In the genomic region with DNA sequence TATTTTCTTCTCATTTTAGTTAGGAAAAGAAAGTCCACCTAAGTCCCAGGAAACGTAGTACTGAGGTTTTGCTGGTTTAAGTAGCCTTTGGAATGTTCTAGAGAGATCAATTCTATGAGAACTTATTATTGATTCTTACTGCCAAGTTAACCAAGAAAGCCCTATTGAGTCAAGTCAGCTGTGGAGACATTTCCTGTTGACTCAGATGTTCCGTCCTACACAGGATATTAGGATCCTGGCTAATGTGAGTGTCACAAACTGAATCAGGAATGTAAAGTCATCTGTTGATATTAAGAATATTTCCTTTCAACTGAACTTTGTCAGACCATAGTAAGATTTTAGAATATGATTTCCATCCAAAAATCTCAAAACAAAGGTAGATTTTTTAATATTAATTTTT, we compare ENCODE assay signal across 23 cellular contexts.
DNase-seq lines count a peak whose midpoint lies in the region; ATAC-seq, FAIRE-seq and TF ChIP-seq lines count a peak whose summit lies in the region.
"Had no signal": no experiment of that assay in that cellular context is flagged by ENCODE, and none has a peak within 500 bp of the region (broad histone marks: within the 10 kb centered on the region; RNA-seq: fewer than 3 reads in every experiment).

No MANE protein-coding gene starts in this region.

- DNase-seq in MCF 10A (ENCODE audit: unreplicated experiment) (peak; percentile 34), breast epithelium (ENCODE audit: low spot score in 2 of 2) (no peak), mammary epithelial cell (peak; percentile 24), glomerular endothelial cell (ENCODE audit: extremely low read depth, low read depth, low spot score) (peak; percentile 79), urothelium cell line (ENCODE audit: low spot score) (peak; percentile 28), heart right ventricle (no peak)
- no peak for DNase-seq in naive thymus-derived CD8-positive, alpha-beta T cell
- DNase-seq: activated CD8-positive, alpha-beta memory T cell treated with anti-CD3 and anti-CD28 coated beads, Interleukin-2, amount 10 ng/mL, durations not matched to agents 7 days and 5 days; activated gamma-delta T cell treated with Interleukin-2 at 50 U/mL for 16 hours; body of pancreas; Caco-2; effector memory CD8-positive, alpha-beta T cell; left ventricle myocardium inferior; NCI-H1105 treated with DMSO at 0.1 percent for 48 hours; NCI-H345; OCI-M1; stimulated activated naive CD8-positive, alpha-beta T cell treated with anti-CD3 and anti-CD28 coated beads, Interleukin-15, amount 100 ng/mL, for 72 hours; T-cell had no signal

- BruUV-seq in MCF 10A (replicated peaks; lab: Mats Ljungman, UMichigan) (no TSS peak), mammary epithelial cell (replicated peaks; lab: Mats Ljungman, UMichigan) (no TSS peak)

- H3K27me3 Mint-ChIP-seq in MCF 10A (ENCODE audit: insufficient read depth, unreplicated experiment) = no peaks in the 10 kb centered on the region
- H3K27me3 Mint-ChIP-seq in naive thymus-derived CD8-positive, alpha-beta T cell = no peaks in the 10 kb centered on the region
- H3K27me3 Mint-ChIP-seq: activated CD8-positive, alpha-beta memory T cell treated with anti-CD3 and anti-CD28 coated beads, Interleukin-2, amount 10 ng/mL, durations not matched to agents 7 days and 5 days; effector memory CD8-positive, alpha-beta T cell; IgD-negative memory B cell; stimulated activated naive CD8-positive, alpha-beta T cell treated with anti-CD3 and anti-CD28 coated beads, Interleukin-15, amount 100 ng/mL, for 72 hours; T-cell had no signal

- no peak overlapping the region for H3K9ac ChIP-seq in mammary epithelial cell (ENCODE audit: insufficient read depth, low read length)

- H3K4me3 ChIP-seq in breast epithelium (no peak overlapping the region), mammary epithelial cell (replicated peaks in 1 of 3; ENCODE audit: insufficient read depth in 1 of 3, low read depth in 2 of 3, low read length in 3 of 3) (no peak overlapping the region), heart right ventricle (no peak overlapping the region)
- H3K4me3 ChIP-seq: body of pancreas, hepatocyte, left ventricle myocardium inferior, vagina had no signal

- dilution Hi-C loops in mammary epithelial cell (cut with HindIII; ENCODE audit: low sequenced_read_pairs) = no loop called here

- no peaks in the 10 kb centered on the region for H3K9me3 ChIP-seq in breast epithelium
- no peaks in the 10 kb centered on the region for H3K9me3 ChIP-seq in mammary epithelial cell (replicated peaks; ENCODE audit: insufficient read depth, low read length)
- H3K9me3 ChIP-seq in heart right ventricle = no peaks in the 10 kb centered on the region
- H3K9me3 ChIP-seq: body of pancreas, Caco-2, left ventricle myocardium inferior, vagina had no signal

- H3K9me3 Mint-ChIP-seq in MCF 10A (ENCODE audit: unreplicated experiment) = no peaks in the 10 kb centered on the region
- peaks cover 0 to 17% (median 4%) of the 10 kb centered on the region in 9 donors for H3K9me3 Mint-ChIP-seq in naive thymus-derived CD8-positive, alpha-beta T cell

- H4K20me1 ChIP-seq in mammary epithelial cell (ENCODE audit: insufficient read depth, low read length) = no peaks in the 10 kb centered on the region

- H3K4me1 ChIP-seq in breast epithelium = no peaks in the 10 kb centered on the region
- H3K4me1 ChIP-seq in mammary epithelial cell (ENCODE audit: insufficient read depth, low read length) = no peaks in the 10 kb centered on the region
- no peaks in the 10 kb centered on the region for H3K4me1 ChIP-seq in heart right ventricle
- H3K4me1 ChIP-seq: body of pancreas, Caco-2, left ventricle myocardium inferior, vagina had no signal

- peak; percentile 68 for FAIRE-seq in urothelium cell line (lab: Jason Lieb, UNC)
- FAIRE-seq: A204.1 had no signal

- no peak for TF ChIP-seq POLR2A in breast epithelium (IDR thresholded peaks at IDR 0.05)

- no peak overlapping the region for H3K27ac Mint-ChIP-seq in MCF 10A (ENCODE audit: low read depth, unreplicated experiment)
- H3K27ac Mint-ChIP-seq in naive thymus-derived CD8-positive, alpha-beta T cell = no peak overlapping the region
- H3K27ac Mint-ChIP-seq: activated CD8-positive, alpha-beta memory T cell treated with anti-CD3 and anti-CD28 coated beads, Interleukin-2, amount 10 ng/mL, durations not matched to agents 7 days and 5 days; effector memory CD8-positive, alpha-beta T cell; IgD-negative memory B cell; stimulated activated naive CD8-positive, alpha-beta T cell treated with anti-CD3 and anti-CD28 coated beads, Interleukin-15, amount 100 ng/mL, for 72 hours; T-cell had no signal

- H3K4me2 ChIP-seq in mammary epithelial cell (ENCODE audit: insufficient read depth, low read depth, low read length) = no peak overlapping the region
- H3K4me2 ChIP-seq: hepatocyte had no signal

- H2AFZ ChIP-seq in mammary epithelial cell (ENCODE audit: low read depth, low read length) = no peak overlapping the region
- H2AFZ ChIP-seq: hepatocyte had no signal

- H3K79me2 ChIP-seq in mammary epithelial cell (ENCODE audit: insufficient read depth, low read length) = no peaks in the 10 kb centered on the region
- H3K79me2 ChIP-seq: hepatocyte had no signal

- in situ Hi-C loops in mammary epithelial cell (cut with MboI; ENCODE audit: low sequenced_read_pairs in 2 of 2) = no loop called here

- no peak for ATAC-seq in heart right ventricle
- no peak for ATAC-seq in HG02884 (IDR thresholded peaks at IDR 0.05; ENCODE audit: unreplicated experiment)
- no peak for ATAC-seq in naive thymus-derived CD8-positive, alpha-beta T cell
- ATAC-seq: activated CD8-positive, alpha-beta memory T cell treated with anti-CD3 and anti-CD28 coated beads, Interleukin-2, amount 10 ng/mL, durations not matched to agents 7 days and 5 days; body of pancreas; effector memory CD8-positive, alpha-beta T cell; stimulated activated naive CD8-positive, alpha-beta T cell treated with anti-CD3 and anti-CD28 coated beads, Interleukin-15, amount 100 ng/mL, for 72 hours; T-cell had no signal

- H3K27me3 ChIP-seq in breast epithelium = no peaks in the 10 kb centered on the region
- H3K27me3 ChIP-seq in mammary epithelial cell (ENCODE audit: insufficient read depth, low read length) = no peaks in the 10 kb centered on the region
- no peaks in the 10 kb centered on the region for H3K27me3 ChIP-seq in heart right ventricle
- H3K27me3 ChIP-seq: body of pancreas, hepatocyte, vagina had no signal

- H3K4me1 Mint-ChIP-seq in MCF 10A (ENCODE audit: insufficient read depth, unreplicated experiment) = peaks cover 11% of the 10 kb centered on the region
- H3K4me1 Mint-ChIP-seq in naive thymus-derived CD8-positive, alpha-beta T cell = no peaks in the 10 kb centered on the region
- H3K4me1 Mint-ChIP-seq: activated CD8-positive, alpha-beta memory T cell treated with anti-CD3 and anti-CD28 coated beads, Interleukin-2, amount 10 ng/mL, durations not matched to agents 7 days and 5 days; IgD-negative memory B cell; stimulated activated naive CD8-positive, alpha-beta T cell treated with anti-CD3 and anti-CD28 coated beads, Interleukin-15, amount 100 ng/mL, for 72 hours; T-cell had no signal

- H3K36me3 ChIP-seq in breast epithelium (no peaks in the 10 kb centered on the region), mammary epithelial cell (ENCODE audit: insufficient read depth, low read length) (no peaks in the 10 kb centered on the region), heart right ventricle (no peaks in the 10 kb centered on the region)
- H3K36me3 ChIP-seq: left ventricle myocardium inferior, vagina had no signal

- H3K27ac ChIP-seq in breast epithelium = no peak overlapping the region
- no peak overlapping the region for H3K27ac ChIP-seq in mammary epithelial cell (ENCODE audit: insufficient read depth, low read depth, low read length)
- H3K27ac ChIP-seq in heart right ventricle = no peak overlapping the region
- H3K27ac ChIP-seq: body of pancreas, hepatocyte, left ventricle myocardium inferior, vagina had no signal

- 14% methylated on average over 2 of the region's 2 CpGs for WGBS in mammary epithelial cell (ENCODE audit: low coverage, missing lambda C conversion rate)
- 35 to 48% methylated on average over 2 of the region's 2 CpGs for WGBS in heart right ventricle, 2 donors

- intact Hi-C loops in MCF 10A (cut with micrococcal nuclease) = no loop called here
- intact Hi-C loops in breast epithelium (cut with DNase I; ENCODE audit: low total_unique reads) = no loop called here
- intact Hi-C loops in mammary epithelial cell (cut with micrococcal nuclease) = no loop called here
- intact Hi-C loops in heart right ventricle (cut with DNase I) = no loop called here

- POLR2A ChIA-PET in MCF 10A (lab: Yijun Ruan, JAX) = interaction anchor here (0.6 kb wide), 1 partner anchor 35 kb away, joined by 3 read pairs; no protein-coding TSS in a partner anchor
- POLR2A ChIA-PET in naive thymus-derived CD8-positive, alpha-beta T cell (lab: Charles Lee) = no interaction called here

- no peak for TF ChIP-seq CTCF in MCF 10A (IDR thresholded peaks at IDR 0.05; ENCODE audit: unreplicated experiment)
- TF ChIP-seq CTCF in breast epithelium (IDR thresholded peaks at IDR 0.05) = no peak
- no peak for TF ChIP-seq CTCF in mammary epithelial cell (conservative IDR thresholded peaks at IDR 0.05 in 1 of 2, IDR thresholded peaks at IDR 0.05 in 1 of 2; ENCODE audit: extremely low read depth in 1 of 2, insufficient read depth in 1 of 2, low read depth in 1 of 2, low read length in 2 of 2)
- no peak for TF ChIP-seq CTCF in heart right ventricle (IDR thresholded peaks at IDR 0.05)

- CTCF ChIA-PET in MCF 10A (lab: Yijun Ruan, JAX) = no interaction called here
- CTCF ChIA-PET in mammary epithelial cell (lab: Charles Lee; ENCODE audit: low non-redundant PET) = no interaction called here

- H3K4me3 Mint-ChIP-seq in MCF 10A (ENCODE audit: unreplicated experiment) = no peak overlapping the region
- H3K4me3 Mint-ChIP-seq in naive thymus-derived CD8-positive, alpha-beta T cell = no peak overlapping the region
- H3K4me3 Mint-ChIP-seq: activated CD8-positive, alpha-beta memory T cell treated with anti-CD3 and anti-CD28 coated beads, Interleukin-2, amount 10 ng/mL, durations not matched to agents 7 days and 5 days; effector memory CD8-positive, alpha-beta T cell; IgD-negative memory B cell; stimulated activated naive CD8-positive, alpha-beta T cell treated with anti-CD3 and anti-CD28 coated beads, Interleukin-15, amount 100 ng/mL, for 72 hours; T-cell had no signal

- no peaks in the 10 kb centered on the region for H3K36me3 Mint-ChIP-seq in MCF 10A (ENCODE audit: insufficient read depth, unreplicated experiment)
- H3K36me3 Mint-ChIP-seq in naive thymus-derived CD8-positive, alpha-beta T cell = no peaks in the 10 kb centered on the region
- H3K36me3 Mint-ChIP-seq: activated CD8-positive, alpha-beta memory T cell treated with anti-CD3 and anti-CD28 coated beads, Interleukin-2, amount 10 ng/mL, durations not matched to agents 7 days and 5 days; IgD-negative memory B cell; T-cell had no signal

Comparison
In these comparisons a context has a peak if more than half of its experiments do, and no peak if none do; other contexts are left out.
1. DNase-seq: peak in MCF 10A (single experiment), mammary epithelial cell (single experiment), glomerular endothelial cell (single experiment) and urothelium cell line (single experiment); none in breast epithelium (0 of 2), heart right ventricle (0 of 2) and naive thymus-derived CD8-positive, alpha-beta T cell (0 of 10).